Comparison of ENCODE assay signal across 1 cellular context in the genomic region with DNA sequence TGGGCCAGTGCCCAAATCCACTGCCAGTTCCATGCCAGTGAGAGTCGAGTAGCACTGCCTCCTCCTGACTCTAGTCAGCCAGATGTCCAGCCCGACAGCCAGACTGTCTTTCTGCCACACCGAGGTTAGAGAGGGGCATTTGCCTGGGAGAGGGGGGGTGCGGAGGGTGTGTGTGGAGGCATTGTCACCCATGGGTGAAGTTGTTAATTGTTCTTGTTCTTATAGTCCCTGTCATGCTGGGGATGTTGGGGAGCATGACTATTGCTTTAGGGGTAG.
TF ChIP-seq lines count a peak whose summit lies in the region.

No MANE protein-coding gene starts in this region.

TF ChIP-seq in liver, 16 proteins besides CTCF, POLR2A, EP300 and RAD21 (continued from another document):
- no peak for TF ChIP-seq ZBTB33 (IDR thresholded peaks at IDR 0.05)
- no peak for TF ChIP-seq GABPA (IDR thresholded peaks at IDR 0.05 in 1 of 2, conservative IDR thresholded peaks at IDR 0.05 in 1 of 2)
- TF ChIP-seq REST (IDR thresholded peaks at IDR 0.05) = no peak
- TF ChIP-seq SP1 (IDR thresholded peaks at IDR 0.05) = no peak
